In the genomic region with DNA sequence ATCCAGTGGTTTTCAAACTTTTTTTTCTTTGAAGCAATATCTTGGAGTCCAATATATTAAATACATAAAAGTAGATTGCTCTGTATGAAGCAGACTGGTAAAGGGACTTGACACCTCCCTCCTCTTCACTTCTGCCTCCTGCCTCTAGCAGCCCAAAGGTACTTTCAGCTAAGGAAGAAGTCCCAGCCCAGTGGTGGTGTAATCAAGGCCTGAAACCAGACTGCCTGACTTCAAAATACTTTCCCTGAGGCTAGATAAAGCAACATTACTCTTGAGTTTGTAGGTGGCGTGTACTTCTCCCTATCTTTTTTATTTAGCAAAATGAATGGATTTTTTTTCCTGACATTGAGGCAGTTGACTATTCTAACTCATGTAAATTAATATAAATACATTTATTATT, we compare ENCODE assay signal across 25 cellular contexts.
"Had no signal": no experiment of that assay in that cellular context is flagged by ENCODE, and none has a peak within 500 bp of the region (broad histone marks: within the 10 kb centered on the region; RNA-seq: fewer than 3 reads in every experiment).

No MANE protein-coding gene starts in this region.

- H3K9me3 ChIP-seq: ascending aorta, body of pancreas, SJSA1 had no signal

- H3K27me3 ChIP-seq: ascending aorta, body of pancreas, SJSA1 had no signal

- H3K4me1 ChIP-seq: ascending aorta, body of pancreas, SJSA1 had no signal

- FAIRE-seq: bronchial epithelial cell had no signal

- H3K4me3 ChIP-seq: ascending aorta, body of pancreas, SJSA1 had no signal

- H3K27ac ChIP-seq: ascending aorta, SJSA1, WERI-Rb-1 had no signal

- DNase-seq: activated CD4-positive, alpha-beta memory T cell treated with anti-CD3 and anti-CD28 coated beads, Interleukin-2, amount 10 ng/mL, durations not matched to agents 7 days and 5 days; activated CD4-positive, alpha-beta T cell treated with anti-CD3 and anti-CD28 coated beads for 36 hours; activated CD4-positive, alpha-beta T cell treated with anti-CD3 and anti-CD28 coated beads, Interleukin-2, amount 50 U/mL, for 1 hour; activated naive CD4-positive, alpha-beta T cell treated with anti-CD3 and anti-CD28 coated beads, Interleukin-2, amount 50 U/mL, for 16 hours; activated T-cell treated with anti-CD3 and anti-CD28 coated beads for 4 hours; amniotic stem cell; body of pancreas; IMR-90; Kasumi-1; KBM-7; NCI-H1105; NCI-H1436; NCI-H1694 treated with DMSO at 0.1 percent for 48 hours; NCI-H2029 treated with DMSO at 0.1 percent for 48 hours; NCI-H345; NCI-H510A; NCI-H526 treated with DMSO at 0.1 percent for 48 hours; NCI-H82; OCI-M1; RPMI8226; T-helper 1 cell; WERI-Rb-1 had no signal
